In the genomic region with DNA sequence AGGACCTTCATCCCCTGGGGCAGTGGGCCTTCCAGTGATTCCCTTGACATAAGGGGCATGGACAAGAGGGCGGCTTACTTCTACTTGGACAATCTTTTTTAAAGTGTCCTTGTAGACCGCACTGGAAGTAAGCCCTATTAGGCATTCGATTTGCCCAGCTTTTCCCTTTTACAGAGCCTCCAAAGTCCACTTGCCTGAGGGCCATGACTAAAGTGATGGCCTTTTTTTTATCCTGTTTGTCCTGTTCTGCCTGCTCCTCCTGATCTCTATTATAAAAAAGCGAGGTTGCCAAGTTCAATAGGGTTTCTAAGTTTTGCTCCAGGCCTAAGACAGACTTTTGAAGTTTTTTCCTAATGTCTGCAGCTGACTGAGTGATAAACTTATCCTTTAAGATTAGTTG, we compare ENCODE assay signal across 10 cellular contexts. TPM values are rescaled to one million over a fixed set of nuclear protein-coding genes. Genes with fewer than 3 reads are reported as not detected.
"Had no signal": no experiment of that assay in that cellular context is flagged by ENCODE, and none has a peak within 500 bp of the region (broad histone marks: within the 10 kb centered on the region; RNA-seq: fewer than 3 reads in every experiment).

No MANE protein-coding gene starts in this region.

RNA-seq across cellular contexts. Expression of gene IGSF5, which starts 2.4 kb away (rescaled TPM):
- total RNA-seq: activated CD4-positive, alpha-beta memory T cell treated with anti-CD3 and anti-CD28 coated beads, Interleukin-2, amount 10 ng/mL, durations not matched to agents 7 days and 5 days; activated CD4-positive, alpha-beta T cell treated with anti-CD3 and anti-CD28 coated beads, Interleukin-2, amount 10 ng/mL, durations not matched to agents 7 days and 5 days; activated naive CD4-positive, alpha-beta T cell treated with anti-CD3 and anti-CD28 coated beads, Interleukin-2, amount 50 U/mL, for 72 hours; activated naive CD8-positive, alpha-beta T cell treated with anti-CD3 and anti-CD28 coated beads, Interleukin-2, amount 10 ng/mL, durations not matched to agents 7 days and 5 days; activated T-cell treated with anti-CD3 and anti-CD28 coated beads, Interleukin-2, amount 50 U/mL, for 72 hours; ascending aorta; esophagus muscularis mucosa; foreskin keratinocyte; gastrocnemius medialis; T-helper 1 cell treated with Interleukin-12 subunit alpha and Interleukin-12 subunit beta and Interleukin-4 antibody, amounts not matched to agents 30 ng/mL and 1 ng/mL, for 36 hours had no signal
